ENCODE assay signal across 14 cellular contexts in genomic region chr10:29627201-29628105, GRCh38. TPM values are rescaled to one million over a fixed set of nuclear protein-coding genes. Genes with fewer than 3 reads are reported as not detected.
DNase-seq lines count a peak whose midpoint lies in the region; ATAC-seq, FAIRE-seq and TF ChIP-seq lines count a peak whose summit lies in the region.
"Had no signal": no experiment of that assay in that cellular context is flagged by ENCODE, and none has a peak within 500 bp of the region (broad histone marks: within the 10 kb centered on the region; RNA-seq: fewer than 3 reads in every experiment).

No MANE protein-coding gene starts in this region.

- no peaks in the 10 kb centered on the region for H3K9me3 Mint-ChIP-seq in nephron progenitor cell
- H3K9me3 Mint-ChIP-seq: CD14-positive monocyte had no signal

- H3K4me3 ChIP-seq in HUES6 (ENCODE audit: low read depth, low read length) (no peak overlapping the region), bronchial epithelial cell (ENCODE audit: low read depth, low read length) (no peak overlapping the region), lung (no peak overlapping the region)

- peaks cover 24% of the 10 kb centered on the region for H3K36me3 Mint-ChIP-seq in nephron progenitor cell (ENCODE audit: low read depth)

- TF ChIP-seq CTCF in bronchial epithelial cell (IDR thresholded peaks at IDR 0.05; ENCODE audit: insufficient read depth, low read length, severe bottlenecking) (no peak), lung (IDR thresholded peaks at IDR 0.05; ENCODE audit: control extremely low read depth, extremely low read depth) (no peak), nephron progenitor cell (IDR thresholded peaks at IDR 0.05) (no peak)

- H3K4me1 ChIP-seq in HUES6 (ENCODE audit: control insufficient read depth, insufficient read depth, low read length) (peaks cover 16% of the 10 kb centered on the region; the same call in 1 of the 2 replicates), lung (ENCODE audit: control insufficient read depth in 2 of 2, insufficient read depth in 2 of 2, low read length in 2 of 2) (peaks cover 12 to 18% of the 10 kb centered on the region in 2 donors)

- DNase-seq in AG08395 (ENCODE audit: low spot score) (peak; percentile 67), bronchial epithelial cell (ENCODE audit: low read depth) (peak; percentile 41), lung (ENCODE audit: low spot score) (no peak), NCI-H2029 (lab: John Stamatoyannopoulos, UW) (no peak), SHP77 treated with DMSO at 0.1 percent for 48 hours (lab: John Stamatoyannopoulos, UW) (no peak), C1 segment of cervical spinal cord (lab: John Stamatoyannopoulos, UW) (no peak), nephron progenitor cell (no peak)
- DNase-seq: activated gamma-delta T cell treated with Interleukin-2 at 50 U/mL for 16 hours, cerebellar nuclear complex, mesendoderm, NCI-H524 had no signal

- H3K27me3 ChIP-seq in HUES6 (ENCODE audit: control insufficient read depth, insufficient read depth, low read length) (no peaks in the 10 kb centered on the region), bronchial epithelial cell (ENCODE audit: control insufficient read depth, insufficient read depth, low read length) (no peaks in the 10 kb centered on the region), lung (ENCODE audit: control insufficient read depth, insufficient read depth) (no peaks in the 10 kb centered on the region)

- 0 out of 2 replicates have a peak overlapping the region, but pooled peaks have one; percentile 21 for H3K27ac ChIP-seq in HUES6 (ENCODE audit: low read depth, low read length)
- no peak overlapping the region for H3K27ac ChIP-seq in lung (ENCODE audit: low read depth in 1 of 2, low read length in 1 of 2)

- H3K36me3 ChIP-seq in HUES6 (ENCODE audit: control insufficient read depth, insufficient read depth, low read length): no peaks in the 10 kb centered on the region; the same call in 1 of the 2 replicates
- H3K36me3 ChIP-seq in bronchial epithelial cell (ENCODE audit: control insufficient read depth, insufficient read depth, low read length): no peaks in the 10 kb centered on the region
- H3K36me3 ChIP-seq in lung (ENCODE audit: control insufficient read depth in 2 of 2, insufficient read depth in 2 of 2, low read length in 2 of 2): no peaks in the 10 kb centered on the region
- H3K36me3 ChIP-seq: thoracic aorta had no signal

- H3K27ac Mint-ChIP-seq in nephron progenitor cell: no peak overlapping the region

- H3K4me1 Mint-ChIP-seq in nephron progenitor cell: peaks cover 35% of the 10 kb centered on the region

- H3K9me3 ChIP-seq in HUES6 (ENCODE audit: control insufficient read depth, insufficient read depth, low read depth, low read length): no peaks in the 10 kb centered on the region
- H3K9me3 ChIP-seq in lung (ENCODE audit: control insufficient read depth in 2 of 2, insufficient read depth in 1 of 2, low read length in 1 of 2): no peaks in the 10 kb centered on the region
- H3K9me3 ChIP-seq: thoracic aorta had no signal

- peaks cover 3% of the 10 kb centered on the region for H3K27me3 Mint-ChIP-seq in nephron progenitor cell (ENCODE audit: low read depth, poor library complexity)

- no peak overlapping the region for H3K4me3 Mint-ChIP-seq in nephron progenitor cell
- H3K4me3 Mint-ChIP-seq: CD14-positive monocyte had no signal

- H3K9ac ChIP-seq in HUES6 (ENCODE audit: low read length): no peak overlapping the region

- no peak for FAIRE-seq in bronchial epithelial cell (lab: Jason Lieb, UNC)

- ATAC-seq in lung (ENCODE audit: insufficient read depth, low FRiP score): peak; percentile 28

- 76 to 77% methylated on average over 7 of the region's 7 CpGs for WGBS in lung, 2 donors

RNA-seq across cellular contexts. Expression of gene SVIL, which starts 7.3 kb away (rescaled TPM):
- total RNA-seq in bronchial epithelial cell (12.6 and 22.5 TPM in 2 replicates), lung (100 to 1,000 TPM in 1 of 2 donors, 10 to 100 TPM in 1; 68.4 to 117 TPM)
- polyA plus RNA-seq in lung: 10 to 100 TPM; 13.6 to 19.6 TPM

Comparison
In these comparisons a context has a peak if more than half of its experiments do, and no peak if none do; other contexts are left out.
1. DNase-seq: peak in AG08395 (single experiment) and bronchial epithelial cell (single experiment); none in lung (single experiment), NCI-H2029 (single experiment), SHP77 treated with DMSO at 0.1 percent for 48 hours (single experiment), C1 segment of cervical spinal cord (0 of 14) and nephron progenitor cell (single experiment).